ENCODE assay signal across 8 cellular contexts in the genomic region with DNA sequence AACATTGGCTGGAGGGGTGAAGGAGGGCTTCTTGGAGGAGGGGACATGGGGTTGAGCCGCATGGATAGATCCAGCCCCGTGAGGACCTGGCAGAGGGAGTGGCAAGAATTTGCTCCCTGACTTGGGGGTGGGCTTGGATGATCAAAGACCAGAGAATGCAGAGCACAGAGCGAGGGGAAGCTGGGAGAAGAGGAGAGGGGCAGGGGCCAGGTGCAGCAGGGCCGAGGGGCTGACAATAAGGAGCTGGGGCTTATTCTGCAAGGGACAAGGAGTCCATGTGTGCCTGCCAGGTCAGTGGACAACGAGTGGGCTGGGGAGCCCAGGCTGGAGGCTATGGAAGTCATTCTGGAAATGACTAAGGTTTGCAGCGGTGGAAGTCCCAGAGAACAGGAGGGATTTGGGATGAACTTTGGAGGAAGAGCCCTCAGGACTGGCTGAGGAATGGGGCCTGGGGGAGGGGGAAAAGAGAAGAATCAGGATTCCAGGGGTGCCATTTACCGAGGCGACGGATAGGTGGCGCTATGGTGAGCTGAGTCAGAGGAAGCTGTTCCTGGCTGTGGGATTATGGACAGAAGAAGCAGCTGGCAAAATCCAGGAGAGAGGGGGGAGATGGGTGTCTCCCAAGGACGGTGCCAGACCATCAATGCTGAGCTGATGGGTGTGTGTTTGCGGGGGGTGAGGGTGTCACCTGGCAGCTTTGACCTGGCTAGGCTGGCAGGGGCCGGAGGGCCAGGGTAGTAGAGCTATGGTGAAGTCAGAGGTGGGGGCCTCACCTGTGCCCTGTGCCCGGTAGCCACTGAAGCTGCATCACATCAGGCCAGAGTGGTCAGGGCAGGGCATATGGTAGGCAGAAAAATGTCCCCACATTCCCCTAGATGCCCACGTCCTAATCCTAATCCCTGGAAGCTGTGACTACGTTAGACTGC. TPM values are rescaled to one million over a fixed set of nuclear protein-coding genes. Genes with fewer than 3 reads are reported as not detected.
DNase-seq lines count a peak whose midpoint lies in the region; ATAC-seq, FAIRE-seq and TF ChIP-seq lines count a peak whose summit lies in the region.

No MANE protein-coding gene starts in this region.

- peak overlapping the region; percentile 18 to 48; a peak in 3 of 4 replicates for H3K4me2 ChIP-seq in H1 (ENCODE audit: insufficient read depth in 1 of 2, low read depth in 2 of 2, low read length in 2 of 2)

- H3K9me3 ChIP-seq in HEK293 (ENCODE audit: control insufficient read depth, insufficient read depth, low read depth, low read length) (no peaks in the 10 kb centered on the region), H1 (ENCODE audit: insufficient read depth in 2 of 2, low read depth in 1 of 2, low read length in 1 of 2) (no peaks in the 10 kb centered on the region), mucosa of descending colon (no peaks in the 10 kb centered on the region)

- H3K9ac ChIP-seq in H1 (replicated peaks in 1 of 4; ENCODE audit: extremely low read depth in 1 of 4, low read depth in 3 of 4, low read length in 3 of 4) = no peak overlapping the region; a peak in 2 of 7 replicates

- WGBS in H1 (ENCODE audit: extremely low coverage in 1 of 2, insufficient coverage in 1 of 2, insufficient read length in 1 of 2, insufficient replicate concordance in 2 of 2, low coverage in 1 of 2, low lambda C conversion rate in 2 of 2, missing lambda C conversion rate in 1 of 2), 2 experiments = 45% methylated on average over 16 of the region's 16 CpGs; no CpG with 5 or more reads in 1 of the 2 experiments

- CTCF ChIA-PET in HEK293 (lab: Yijun Ruan, JAX) = interaction anchor here (0.6 to 3.5 kb wide), 36 partner anchors 9 to 693 kb away, joined by 3 to 39 read pairs (median 3); partner anchors contain the start of gene BCAS4
- CTCF ChIA-PET in H1 (lab: Charles Lee; ENCODE audit: partially characterized antibody) = interaction anchor here (0.5 to 3.5 kb wide), 61 partner anchors 8 to 1043 kb away, joined by 3 to 47 read pairs (median 4); partner anchors contain the start of gene KCNG1

- DNase-seq in DMS 273 (lab: John Stamatoyannopoulos, UW; ENCODE audit: unreplicated experiment) (peak; percentile 85), RPMI8226 (peak; percentile 30), H1 (ENCODE audit: low read depth in 1 of 2, low spot score in 2 of 2) (peak in 1 of 2 experiments; percentile 93), mucosa of descending colon (peak in 2 of 3 donors; percentile 75 to 77)
- no peak for DNase-seq in activated CD4-positive, CD25-positive, alpha-beta regulatory T cell (lab: John Stamatoyannopoulos, UW)

- peak; percentile 76 for FAIRE-seq in H1 (lab: Jason Lieb, UNC)

- peak overlapping the region; percentile 80; the same call in 1 of the 2 replicates for H2BK12ac ChIP-seq in H1 (ENCODE audit: low read depth, low read length)

- H3K79me2 ChIP-seq in H1 (ENCODE audit: control insufficient read depth in 1 of 2, insufficient read depth in 2 of 2, low read length in 2 of 2) = no peaks in the 10 kb centered on the region

- no peak for TF ChIP-seq POLR2A in H1 (IDR thresholded peaks at IDR 0.05; ENCODE audit: control extremely low read depth in 1 of 2, low read depth in 2 of 2, low read length in 2 of 2)

- no peak overlapping the region for H4K5ac ChIP-seq in H1 (ENCODE audit: insufficient read length, low read depth, low read length)

- no peak for TF ChIP-seq EP300 in H1 (IDR thresholded peaks at IDR 0.05; ENCODE audit: borderline replicate concordance in 1 of 2, low read depth in 2 of 2, low read length in 2 of 2)

- H3K18ac ChIP-seq in H1 (ENCODE audit: extremely low read depth, low read length) = 0 out of 2 replicates have a peak overlapping the region, but pooled peaks have one; percentile 22

- H3K23ac ChIP-seq in H1 (ENCODE audit: insufficient read length) = no peak overlapping the region

- no peaks in the 10 kb centered on the region; the same call in 1 of the 2 replicates for H3K23me2 ChIP-seq in H1 (ENCODE audit: low read depth, low read length)

- no peaks in the 10 kb centered on the region for H4K20me1 ChIP-seq in H1 (replicated peaks in 1 of 2; ENCODE audit: control insufficient read depth in 1 of 2, insufficient read depth in 2 of 2, low read length in 2 of 2)

- H4K91ac ChIP-seq in H1 (replicated peaks; ENCODE audit: insufficient read length, low read length) = peak overlapping the region; percentile 46

- H3K56ac ChIP-seq in H1 (replicated peaks; ENCODE audit: insufficient read length, low read depth, low read length) = peak overlapping the region; percentile 27

- H3K27ac ChIP-seq in HEK293 (ENCODE audit: extremely low read depth, low read depth, low read length) = no peak overlapping the region
- no peak overlapping the region for H3K27ac ChIP-seq in H1 (ENCODE audit: low read depth, low read length)

- 0 out of 2 replicates have a peak overlapping the region, but pooled peaks have one; percentile 66 for H2BK20ac ChIP-seq in H1 (ENCODE audit: low read length)

- H2BK15ac ChIP-seq in H1 (ENCODE audit: low read length) = peak overlapping the region; percentile 72; the same call in 1 of the 2 replicates

- ATAC-seq in mucosa of descending colon (peak; percentile 89), HG02623 (IDR thresholded peaks at IDR 0.05; ENCODE audit: unreplicated experiment) (no peak), GM19328 (IDR thresholded peaks at IDR 0.05; ENCODE audit: unreplicated experiment) (no peak)

- intact Hi-C loops in mucosa of descending colon (cut with DNase I, micrococcal nuclease) = no loop called here

- peak overlapping the region; percentile 66 for H2AK5ac ChIP-seq in H1 (ENCODE audit: low read depth, low read length)

- POLR2A ChIA-PET in HEK293 (lab: Yijun Ruan, JAX) (interaction anchor here (0.6 to 1.0 kb wide), 2 partner anchors 292 to 355 kb away, joined by 4 to 8 read pairs; no protein-coding TSS in a partner anchor), H1 (lab: Charles Lee; ENCODE audit: partially characterized antibody) (interaction anchor here (0.8 to 1.5 kb wide), 3 partner anchors 13 to 85 kb away, joined by 3 to 4 read pairs (median 4); no protein-coding TSS in a partner anchor)

- H3K4me3 ChIP-seq in HEK293 (ENCODE audit: low read depth, low read length) (no peak overlapping the region), H1 (ENCODE audit: extremely low read depth in 1 of 4, insufficient read depth in 2 of 4, low read depth in 3 of 4, low read length in 4 of 4) (no peak overlapping the region; a peak in 1 of 8 replicates), mucosa of descending colon (no peak overlapping the region)

- peak overlapping the region; percentile 45 for H3K4ac ChIP-seq in H1 (replicated peaks; ENCODE audit: insufficient read length, low read depth, low read length)

- TF ChIP-seq CTCF in HEK293 (tag by site-specific recombination; IDR thresholded peaks at IDR 0.05) (peak; percentile 77), H1 (IDR thresholded peaks at IDR 0.05; ENCODE audit: control extremely low read depth in 1 of 3, insufficient read depth in 1 of 3, low read depth in 1 of 3, low read length in 3 of 3) (peak; percentile 76 to 96 (median 93)), mucosa of descending colon (IDR thresholded peaks at IDR 0.05) (peak; percentile 58)

- H3K14ac ChIP-seq in H1 (ENCODE audit: insufficient read length) = no peak overlapping the region

- no peak overlapping the region for H2AFZ ChIP-seq in H1 (ENCODE audit: low read length)

- peak overlapping the region; percentile 45; the same call in 1 of the 2 replicates for H4K8ac ChIP-seq in H1 (ENCODE audit: extremely low read depth, insufficient read depth, low read length)

- H2BK120ac ChIP-seq in H1 (replicated peaks; ENCODE audit: low read depth, low read length) = no peak overlapping the region

- peaks cover 0 to under 1% of the 10 kb centered on the region in 2 experiments; a peak in 1 of 3 replicates for H3K36me3 ChIP-seq in HEK293 (ENCODE audit: control insufficient read depth in 2 of 2, insufficient read depth in 1 of 2, low read length in 2 of 2)
- H3K36me3 ChIP-seq in H1 (ENCODE audit: control insufficient read depth in 2 of 4, insufficient read depth in 4 of 4, low read length in 3 of 4) = no peaks in the 10 kb centered on the region
- no peaks in the 10 kb centered on the region for H3K36me3 ChIP-seq in mucosa of descending colon (ENCODE audit: low read depth)

- TF ChIP-seq RAD21 in H1 (IDR thresholded peaks at IDR 0.05 in 1 of 2, conservative IDR thresholded peaks at IDR 0.05 in 1 of 2; ENCODE audit: low read depth in 2 of 2, low read length in 2 of 2) = peak; percentile 72 to 75

- no peaks in the 10 kb centered on the region for H3K4me1 ChIP-seq in HEK293 (ENCODE audit: control insufficient read depth, insufficient read depth, low read length)
- peaks cover 3 to 19% (median 9%) of the 10 kb centered on the region in 4 experiments for H3K4me1 ChIP-seq in H1 (replicated peaks in 1 of 4; ENCODE audit: control insufficient read depth in 3 of 4, insufficient read depth in 4 of 4, low read length in 3 of 4)
- H3K4me1 ChIP-seq in mucosa of descending colon (ENCODE audit: low read depth) = no peaks in the 10 kb centered on the region

- H3K27me3 ChIP-seq in H1 (replicated peaks in 1 of 4; ENCODE audit: control insufficient read depth in 3 of 4, extremely low read depth in 1 of 4, insufficient read depth in 3 of 4, low read length in 3 of 4) = no peaks in the 10 kb centered on the region

- no peaks in the 10 kb centered on the region for H3K79me1 ChIP-seq in H1 (ENCODE audit: low read depth, low read length)

- H2BK5ac ChIP-seq in H1 (ENCODE audit: low read depth, low read length) = 0 out of 2 replicates have a peak overlapping the region, but pooled peaks have one; percentile 15

RNA-seq across cellular contexts. Expression of gene KCNG1, which starts 7.8 kb away (rescaled TPM):
- 16.0 and 17.2 TPM in 2 replicates for total RNA-seq in H1 (2021; fragmentation: NEBNext Ultra II Directional; extraction: Animal tissue kit (Norgen Biotek cat#: 25700))
- polyA plus RNA-seq in H1 (2011; rRNA removed) = 18.0 and 35.0 TPM in 2 replicates
- 25.3 TPM for polyA plus RNA-seq in H1 (2011; cell fraction: cytosol; rRNA removed)
- polyA plus RNA-seq in H1 (2011; cell fraction: nucleus; rRNA removed) = 26.1 TPM
- 11.0 to 16.0 TPM (median 14.1 TPM) in 4 replicates for polyA plus RNA-seq in H1 (2012, experiment 1 of 2)
- polyA plus RNA-seq in H1 (2012, experiment 2 of 2) = 14.4 TPM
- 10.5 TPM for polyA plus RNA-seq in H1 (2013, experiment 1 of 2)
- 11.7 TPM for polyA plus RNA-seq in H1 (2013, experiment 2 of 2)
- 8.6 and 12.7 TPM in 2 replicates for polyA minus RNA-seq in H1 (2011; rRNA and poly(A)+ RNA removed)
- 14.5 TPM for polyA minus RNA-seq in H1 (2011; cell fraction: cytosol; rRNA and poly(A)+ RNA removed)
- 10.1 TPM for polyA minus RNA-seq in H1 (2011; cell fraction: nucleus; rRNA and poly(A)+ RNA removed)
- total RNA-seq in mucosa of descending colon = 10 to 100 TPM in 1 of 3 donors, 1 to 10 TPM in 2; 6.3 to 16.9 (median 7.2) TPM

RNA-seq across cellular contexts. Expression of gene MOCS3, which starts 56.4 kb away (rescaled TPM):
- 6.1 and 6.3 TPM in 2 replicates for total RNA-seq in H1 (2021; fragmentation: NEBNext Ultra II Directional; extraction: Animal tissue kit (Norgen Biotek cat#: 25700))
- polyA plus RNA-seq in H1 (2011; rRNA removed) = 6.2 and 8.1 TPM in 2 replicates
- 6.4 TPM for polyA plus RNA-seq in H1 (2011; cell fraction: cytosol; rRNA removed)
- 4.9 TPM for polyA plus RNA-seq in H1 (2011; cell fraction: nucleus; rRNA removed)
- polyA plus RNA-seq in H1 (2012, experiment 1 of 2) = 2.8 to 4.9 TPM (median 4.3 TPM) in 4 replicates
- polyA plus RNA-seq in H1 (2012, experiment 2 of 2) = 4.4 TPM
- polyA plus RNA-seq in H1 (2013, experiment 1 of 2) = 3.5 TPM
- polyA plus RNA-seq in H1 (2013, experiment 2 of 2) = 3.3 TPM
- 7.7 and 8.5 TPM in 2 replicates for polyA minus RNA-seq in H1 (2011; rRNA and poly(A)+ RNA removed)
- polyA minus RNA-seq in H1 (2011; cell fraction: cytosol; rRNA and poly(A)+ RNA removed) = 4.9 TPM
- polyA minus RNA-seq in H1 (2011; cell fraction: nucleus; rRNA and poly(A)+ RNA removed) = 7.2 TPM
- total RNA-seq in mucosa of descending colon = 1 to 10 TPM; 4.0 to 4.4 (median 4.4) TPM

RNA-seq across cellular contexts. Expression of gene DPM1, which starts 56.7 kb away (rescaled TPM):
- total RNA-seq in H1 (2021; fragmentation: NEBNext Ultra II Directional; extraction: Animal tissue kit (Norgen Biotek cat#: 25700)) = 57.0 and 61.1 TPM in 2 replicates
- 21.6 and 42.3 TPM in 2 replicates for polyA plus RNA-seq in H1 (2011; rRNA removed)
- polyA plus RNA-seq in H1 (2011; cell fraction: cytosol; rRNA removed) = 60.2 TPM
- 12.3 TPM for polyA plus RNA-seq in H1 (2011; cell fraction: nucleus; rRNA removed)
- polyA plus RNA-seq in H1 (2012, experiment 1 of 2) = 44.2 to 56.2 TPM (median 49.1 TPM) in 4 replicates
- 19.1 TPM for polyA plus RNA-seq in H1 (2012, experiment 2 of 2)
- polyA plus RNA-seq in H1 (2013, experiment 1 of 2) = 52.4 TPM
- 53.5 TPM for polyA plus RNA-seq in H1 (2013, experiment 2 of 2)
- 12.4 and 19.3 TPM in 2 replicates for polyA minus RNA-seq in H1 (2011; rRNA and poly(A)+ RNA removed)
- polyA minus RNA-seq in H1 (2011; cell fraction: cytosol; rRNA and poly(A)+ RNA removed) = 19.7 TPM
- 14.7 TPM for polyA minus RNA-seq in H1 (2011; cell fraction: nucleus; rRNA and poly(A)+ RNA removed)
- total RNA-seq in mucosa of descending colon = 10 to 100 TPM; 30.9 to 39.5 (median 32.9) TPM

Comparison
In these comparisons a context has a peak if more than half of its experiments do, and no peak if none do; other contexts are left out.
1. DNase-seq: peak in DMS 273 (single experiment), RPMI8226 (single experiment) and mucosa of descending colon (2 of 3); none in activated CD4-positive, CD25-positive, alpha-beta regulatory T cell (0 of 4).
2. Peak in every context shown above with its lines, with median percentiles within 50 percentile points of each other: CTCF ChIP-seq.